ENCODE assay signal across 1 cellular context in the genomic region with DNA sequence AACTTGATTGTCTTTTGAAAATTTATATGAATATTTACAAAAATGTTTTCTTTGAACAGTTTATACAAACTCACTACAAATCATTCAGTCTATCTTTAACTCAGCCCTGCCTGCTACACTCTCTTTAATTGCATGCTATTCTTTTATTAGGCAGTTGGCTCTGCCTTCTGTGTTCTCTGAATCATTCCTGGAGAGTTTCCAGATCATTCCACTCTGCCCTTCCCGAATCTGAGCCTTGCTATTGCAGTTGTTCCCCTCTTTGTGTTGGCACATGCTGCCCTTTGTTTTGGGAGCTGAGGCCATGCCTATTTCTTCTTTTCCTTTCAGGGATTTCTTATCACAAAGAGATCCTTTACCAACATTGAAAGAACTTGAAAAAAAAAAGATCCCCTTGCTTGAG.
TF ChIP-seq lines count a peak whose summit lies in the region.

No MANE protein-coding gene starts in this region.

TF ChIP-seq in HepG2, 621 proteins besides CTCF, POLR2A, EP300 and RAD21 (continued from another document):
- TF ChIP-seq, protein P1, sequence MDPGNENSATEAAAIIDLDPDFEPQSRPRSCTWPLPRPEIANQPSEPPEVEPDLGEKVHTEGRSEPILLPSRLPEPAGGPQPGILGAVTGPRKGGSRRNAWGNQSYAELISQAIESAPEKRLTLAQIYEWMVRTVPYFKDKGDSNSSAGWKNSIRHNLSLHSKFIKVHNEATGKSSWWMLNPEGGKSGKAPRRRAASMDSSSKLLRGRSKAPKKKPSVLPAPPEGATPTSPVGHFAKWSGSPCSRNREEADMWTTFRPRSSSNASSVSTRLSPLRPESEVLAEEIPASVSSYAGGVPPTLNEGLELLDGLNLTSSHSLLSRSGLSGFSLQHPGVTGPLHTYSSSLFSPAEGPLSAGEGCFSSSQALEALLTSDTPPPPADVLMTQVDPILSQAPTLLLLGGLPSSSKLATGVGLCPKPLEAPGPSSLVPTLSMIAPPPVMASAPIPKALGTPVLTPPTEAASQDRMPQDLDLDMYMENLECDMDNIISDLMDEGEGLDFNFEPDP (CRISPR knock-in tag; conservative IDR thresholded peaks at IDR 0.05) = no peak
- TF ChIP-seq ZFX (CRISPR knock-in tag; IDR thresholded peaks at IDR 0.05; ENCODE audit: low read depth) (no peak), RORA (CRISPR knock-in tag; IDR thresholded peaks at IDR 0.05) (no peak), CREM (IDR thresholded peaks at IDR 0.05) (no peak), CREM (CRISPR knock-in tag; IDR thresholded peaks at IDR 0.05) (no peak), ZNF138 (CRISPR knock-in tag; IDR thresholded peaks at IDR 0.05; ENCODE audit: low read depth) (no peak), NR2F1 (CRISPR knock-in tag; IDR thresholded peaks at IDR 0.05) (no peak), BRCA1 (CRISPR knock-in tag; IDR thresholded peaks at IDR 0.05) (no peak)
- TF ChIP-seq, protein P2, sequence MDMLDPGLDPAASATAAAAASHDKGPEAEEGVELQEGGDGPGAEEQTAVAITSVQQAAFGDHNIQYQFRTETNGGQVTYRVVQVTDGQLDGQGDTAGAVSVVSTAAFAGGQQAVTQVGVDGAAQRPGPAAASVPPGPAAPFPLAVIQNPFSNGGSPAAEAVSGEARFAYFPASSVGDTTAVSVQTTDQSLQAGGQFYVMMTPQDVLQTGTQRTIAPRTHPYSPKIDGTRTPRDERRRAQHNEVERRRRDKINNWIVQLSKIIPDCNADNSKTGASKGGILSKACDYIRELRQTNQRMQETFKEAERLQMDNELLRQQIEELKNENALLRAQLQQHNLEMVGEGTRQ (IDR thresholded peaks at IDR 0.05; ENCODE audit: low read depth, low read length) = no peak
- TF ChIP-seq, protein P2 (CRISPR knock-in tag; IDR thresholded peaks at IDR 0.05; ENCODE audit: borderline replicate concordance) = no peak
- TF ChIP-seq, protein P3, sequence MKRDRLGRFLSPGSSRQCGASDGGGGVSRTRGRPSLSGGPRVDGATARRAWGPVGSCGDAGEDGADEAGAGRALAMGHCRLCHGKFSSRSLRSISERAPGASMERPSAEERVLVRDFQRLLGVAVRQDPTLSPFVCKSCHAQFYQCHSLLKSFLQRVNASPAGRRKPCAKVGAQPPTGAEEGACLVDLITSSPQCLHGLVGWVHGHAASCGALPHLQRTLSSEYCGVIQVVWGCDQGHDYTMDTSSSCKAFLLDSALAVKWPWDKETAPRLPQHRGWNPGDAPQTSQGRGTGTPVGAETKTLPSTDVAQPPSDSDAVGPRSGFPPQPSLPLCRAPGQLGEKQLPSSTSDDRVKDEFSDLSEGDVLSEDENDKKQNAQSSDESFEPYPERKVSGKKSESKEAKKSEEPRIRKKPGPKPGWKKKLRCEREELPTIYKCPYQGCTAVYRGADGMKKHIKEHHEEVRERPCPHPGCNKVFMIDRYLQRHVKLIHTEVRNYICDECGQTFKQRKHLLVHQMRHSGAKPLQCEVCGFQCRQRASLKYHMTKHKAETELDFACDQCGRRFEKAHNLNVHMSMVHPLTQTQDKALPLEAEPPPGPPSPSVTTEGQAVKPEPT (CRISPR knock-in tag; IDR thresholded peaks at IDR 0.05; ENCODE audit: low read depth) = no peak
